9 cellular contexts compared by ENCODE assay signal in genomic region chr7:128791121-128791967, GRCh38. TPM values are rescaled to one million over a fixed set of nuclear protein-coding genes. Genes with fewer than 3 reads are reported as not detected.
DNase-seq lines count a peak whose midpoint lies in the region; ATAC-seq lines count a peak whose summit lies in the region.
"Had no signal": no experiment of that assay in that cellular context is flagged by ENCODE, and none has a peak within 500 bp of the region (broad histone marks: within the 10 kb centered on the region; RNA-seq: fewer than 3 reads in every experiment).

No MANE protein-coding gene starts in this region.

- peaks cover 15% of the 10 kb centered on the region for H3K4me1 ChIP-seq in CD4-positive, alpha-beta memory T cell (ENCODE audit: insufficient read depth, low read length)
- peaks cover 14% of the 10 kb centered on the region for H3K4me1 ChIP-seq in neuron (ENCODE audit: insufficient read depth, low read length)
- peaks cover 37% of the 10 kb centered on the region for H3K4me1 ChIP-seq in stomach smooth muscle (ENCODE audit: control insufficient read depth, insufficient read depth, low read length)

- H3K36me3 ChIP-seq in CD4-positive, alpha-beta memory T cell (ENCODE audit: insufficient read depth, low read length), result no peaks in the 10 kb centered on the region
- peaks cover 7% of the 10 kb centered on the region for H3K36me3 ChIP-seq in neuron (ENCODE audit: insufficient read depth, low read length)
- peaks cover 7 to 10% of the 10 kb centered on the region in 2 donors for H3K36me3 ChIP-seq in stomach smooth muscle (ENCODE audit: control insufficient read depth in 2 of 2, insufficient read depth in 2 of 2, low read length in 2 of 2)

- POLR2A ChIA-PET in CD4-positive, alpha-beta memory T cell (lab: Charles Lee; ENCODE audit: partially characterized antibody), result interaction anchor here (1.1 to 2.0 kb wide), 5 partner anchors 11 to 92 kb away, joined by 3 to 11 read pairs (median 6); partner anchors contain the start of genes ATP6V1F and CALU

- no peaks in the 10 kb centered on the region for H3K27me3 Mint-ChIP-seq in CD4-positive, alpha-beta memory T cell
- H3K27me3 Mint-ChIP-seq in activated T-helper 2 cell treated with anti-CD3 and anti-CD28 coated beads, Interferon-gamma antibody, Interleukin-2, Interleukin-4, amounts not matched to agents 10 μg/mL and 5 μg/mL and 100 μg/mL, durations not matched to agents 14 hours and 24 hours and 36 hours (ENCODE audit: low read depth), result peaks cover 32% of the 10 kb centered on the region

- intact Hi-C loops in CD4-positive, alpha-beta memory T cell (cut with micrococcal nuclease), result loop anchor here (2.0 kb wide), 2 partner anchors 53 to 71 kb away; partner anchors contain the start of genes ATP6V1F and CALU
- intact Hi-C loops in activated T-helper 2 cell treated with anti-CD3 and anti-CD28 coated beads, Interferon-gamma antibody, Interleukin-2, Interleukin-4, amounts not matched to agents 10 μg/mL and 5 μg/mL and 100 μg/mL, durations not matched to agents 14 hours and 24 hours and 36 hours (cut with micrococcal nuclease), result loop anchor here (5.0 kb wide), 1 partner anchor 54 kb away; the partner anchor contains the start of gene CALU

- H3K36me3 Mint-ChIP-seq in CD4-positive, alpha-beta memory T cell, result peaks cover 0 to 3% of the 10 kb centered on the region in 2 donors
- H3K36me3 Mint-ChIP-seq in activated T-helper 2 cell treated with anti-CD3 and anti-CD28 coated beads, Interferon-gamma antibody, Interleukin-2, Interleukin-4, amounts not matched to agents 10 μg/mL and 5 μg/mL and 100 μg/mL, durations not matched to agents 14 hours and 24 hours and 36 hours (ENCODE audit: low read depth), result no peaks in the 10 kb centered on the region

- H3K4me1 Mint-ChIP-seq in CD4-positive, alpha-beta memory T cell, result peaks cover 9 to 25% (median 16%) of the 10 kb centered on the region in 4 donors
- peaks cover 10% of the 10 kb centered on the region for H3K4me1 Mint-ChIP-seq in activated T-helper 2 cell treated with anti-CD3 and anti-CD28 coated beads, Interferon-gamma antibody, Interleukin-2, Interleukin-4, amounts not matched to agents 10 μg/mL and 5 μg/mL and 100 μg/mL, durations not matched to agents 14 hours and 24 hours and 36 hours (ENCODE audit: low read depth)

- peak overlapping the region in 5 of 7 donors; percentile 14 to 82 (median 54) for H3K27ac Mint-ChIP-seq in CD4-positive, alpha-beta memory T cell
- H3K27ac Mint-ChIP-seq in activated T-helper 2 cell treated with anti-CD3 and anti-CD28 coated beads, Interferon-gamma antibody, Interleukin-2, Interleukin-4, amounts not matched to agents 10 μg/mL and 5 μg/mL and 100 μg/mL, durations not matched to agents 14 hours and 24 hours and 36 hours, result no peak overlapping the region

- DNase-seq in CD4-positive, alpha-beta memory T cell, result peak; percentile 78 to 81 (median 79)
- DNase-seq in HT-29 (ENCODE audit: low spot score) (peak; percentile 32), RKO (ENCODE audit: low spot score) (peak; percentile 81), fibroblast of the conjunctiva (ENCODE audit: low read depth) (peak; percentile 31)
- peak; percentile 69 for DNase-seq in activated T-helper 2 cell treated with anti-CD3 and anti-CD28 coated beads, Interferon-gamma antibody, Interleukin-2, Interleukin-4, amounts not matched to agents 10 μg/mL and 5 μg/mL and 100 μg/mL, durations not matched to agents 14 hours and 24 hours and 36 hours (ENCODE audit: low spot score)

- no peaks in the 10 kb centered on the region for H3K9me3 ChIP-seq in CD4-positive, alpha-beta memory T cell (ENCODE audit: control insufficient read depth in 1 of 2, low read length in 2 of 2)
- H3K9me3 ChIP-seq in neuron (ENCODE audit: low read length), result peaks cover 2% of the 10 kb centered on the region
- H3K9me3 ChIP-seq in stomach smooth muscle (ENCODE audit: control insufficient read depth in 2 of 2, low read length in 2 of 2), result no peaks in the 10 kb centered on the region

- peak; percentile 87 for ATAC-seq in GM19455 (IDR thresholded peaks at IDR 0.05; ENCODE audit: unreplicated experiment)

- H2AFZ ChIP-seq in neuron (ENCODE audit: low read depth, low read length), result peak overlapping the region; percentile 79

- H3K4me3 ChIP-seq in CD4-positive, alpha-beta memory T cell (ENCODE audit: low read length in 2 of 2), result peak overlapping the region; percentile 42 to 62
- H3K4me3 ChIP-seq in neuron (ENCODE audit: low read length) (peak overlapping the region; percentile 77), stomach smooth muscle (ENCODE audit: low read length in 2 of 2) (peak overlapping the region; percentile 65 to 87)

- H3K9me3 Mint-ChIP-seq in CD4-positive, alpha-beta memory T cell, result no peaks in the 10 kb centered on the region
- H3K9me3 Mint-ChIP-seq in activated T-helper 2 cell treated with anti-CD3 and anti-CD28 coated beads, Interferon-gamma antibody, Interleukin-2, Interleukin-4, amounts not matched to agents 10 μg/mL and 5 μg/mL and 100 μg/mL, durations not matched to agents 14 hours and 24 hours and 36 hours, result no peaks in the 10 kb centered on the region

- no peaks in the 10 kb centered on the region for H3K27me3 ChIP-seq in CD4-positive, alpha-beta memory T cell (ENCODE audit: insufficient read depth, low read length)
- no peaks in the 10 kb centered on the region for H3K27me3 ChIP-seq in neuron (ENCODE audit: insufficient read depth, low read length)
- no peaks in the 10 kb centered on the region for H3K27me3 ChIP-seq in stomach smooth muscle (ENCODE audit: control insufficient read depth in 1 of 2, insufficient read depth in 2 of 2, low read length in 2 of 2)

- peak overlapping the region; percentile 48 for H3K27ac ChIP-seq in CD4-positive, alpha-beta memory T cell (ENCODE audit: low read depth, low read length)
- peak overlapping the region; percentile 70 for H3K27ac ChIP-seq in stomach smooth muscle (ENCODE audit: low read length)

- CTCF ChIA-PET in CD4-positive, alpha-beta memory T cell (lab: Charles Lee; ENCODE audit: partially characterized antibody), result no interaction called here

- peak overlapping the region; percentile 56 to 68 for H3K9ac ChIP-seq in stomach smooth muscle (ENCODE audit: low read length in 2 of 2)

- H3K4me3 Mint-ChIP-seq in CD4-positive, alpha-beta memory T cell, result peak overlapping the region; percentile 67 to 88 (median 80)
- H3K4me3 Mint-ChIP-seq in activated T-helper 2 cell treated with anti-CD3 and anti-CD28 coated beads, Interferon-gamma antibody, Interleukin-2, Interleukin-4, amounts not matched to agents 10 μg/mL and 5 μg/mL and 100 μg/mL, durations not matched to agents 14 hours and 24 hours and 36 hours (ENCODE audit: low read depth), result peak overlapping the region; percentile 84

RNA-seq across cellular contexts. Expression of gene CCDC136, which starts 0.4 kb away (rescaled TPM):
- 10 to 100 TPM; 18.3 to 20.4 TPM for total RNA-seq in CD4-positive, alpha-beta memory T cell
- 1 to 10 TPM in 1 of 2 donors, not detected in 1; 3.4 TPM for polyA plus RNA-seq in CD4-positive, alpha-beta memory T cell
- not detected in 2 replicates for total RNA-seq in HT-29 (2014; rRNA removed; shearing (Covaris generic))
- total RNA-seq in activated T-helper 2 cell treated with anti-CD3 and anti-CD28 coated beads, Interferon-gamma antibody, Interleukin-2, Interleukin-4, amounts not matched to agents 10 μg/mL and 5 μg/mL and 100 μg/mL, durations not matched to agents 14 hours and 24 hours and 36 hours, result 14.3 and 15.5 TPM in 2 replicates

RNA-seq across cellular contexts. Expression of gene OPN1SW, which starts 15.8 kb away (rescaled TPM):
- total RNA-seq in CD4-positive, alpha-beta memory T cell, result not detected
- not detected for polyA plus RNA-seq in CD4-positive, alpha-beta memory T cell
- total RNA-seq in HT-29 (2014; rRNA removed; shearing (Covaris generic)), result not detected in 2 replicates
- not detected in 2 replicates for total RNA-seq in activated T-helper 2 cell treated with anti-CD3 and anti-CD28 coated beads, Interferon-gamma antibody, Interleukin-2, Interleukin-4, amounts not matched to agents 10 μg/mL and 5 μg/mL and 100 μg/mL, durations not matched to agents 14 hours and 24 hours and 36 hours
- polyA plus RNA-seq: adipose tissue had no signal

RNA-seq across cellular contexts. Expression of gene FLNC, which starts 38.9 kb away (rescaled TPM):
- under 1 TPM in 1 of 2 experiments, not detected in 1; 0.06 TPM for total RNA-seq in CD4-positive, alpha-beta memory T cell
- polyA plus RNA-seq in CD4-positive, alpha-beta memory T cell, result not detected
- 0.03 and 0.05 TPM in 2 replicates for total RNA-seq in HT-29 (2014; rRNA removed; shearing (Covaris generic))
- total RNA-seq in activated T-helper 2 cell treated with anti-CD3 and anti-CD28 coated beads, Interferon-gamma antibody, Interleukin-2, Interleukin-4, amounts not matched to agents 10 μg/mL and 5 μg/mL and 100 μg/mL, durations not matched to agents 14 hours and 24 hours and 36 hours, result not detected in 2 replicates

RNA-seq across cellular contexts. Expression of gene CALU, which starts 52.2 kb away (rescaled TPM):
- 10 to 100 TPM; 18.4 to 20.6 TPM for total RNA-seq in CD4-positive, alpha-beta memory T cell
- 10 to 100 TPM; 23.3 to 24.2 TPM for polyA plus RNA-seq in CD4-positive, alpha-beta memory T cell
- 61.3 and 68.8 TPM in 2 replicates for total RNA-seq in HT-29 (2014; rRNA removed; shearing (Covaris generic))
- 53.7 and 57.4 TPM in 2 replicates for total RNA-seq in activated T-helper 2 cell treated with anti-CD3 and anti-CD28 coated beads, Interferon-gamma antibody, Interleukin-2, Interleukin-4, amounts not matched to agents 10 μg/mL and 5 μg/mL and 100 μg/mL, durations not matched to agents 14 hours and 24 hours and 36 hours

Comparison
In these comparisons a context has a peak if more than half of its experiments do, and no peak if none do; other contexts are left out.
1. Peak in every context shown above with its lines: DNase-seq, ATAC-seq, H3K4me3 ChIP-seq and H3K27ac ChIP-seq.
2. DNase-seq: peak in every context shown above with its lines; median percentile 81 in RKO; 79 in CD4-positive, alpha-beta memory T cell; 69 in activated T-helper 2 cell treated with anti-CD3 and anti-CD28 coated beads, Interferon-gamma antibody, Interleukin-2, Interleukin-4, amounts not matched to agents 10 μg/mL and 5 μg/mL and 100 μg/mL, durations not matched to agents 14 hours and 24 hours and 36 hours; 32 in HT-29; 31 in fibroblast of the conjunctiva.
3. RNA of gene CCDC136, which starts 0.4 kb away (total RNA-seq): 18.3 to 20.4 TPM in CD4-positive, alpha-beta memory T cell and 14.3 to 15.5 TPM in activated T-helper 2 cell treated with anti-CD3 and anti-CD28 coated beads, Interferon-gamma antibody, Interleukin-2, Interleukin-4, amounts not matched to agents 10 μg/mL and 5 μg/mL and 100 μg/mL, durations not matched to agents 14 hours and 24 hours and 36 hours; not detected in HT-29; every median in the first group is over 10 times any median in the second.